Comparison of ENCODE assay signal across 9 cellular contexts in genomic region chr10:103845983-103846382, GRCh38. TPM values are rescaled to one million over a fixed set of nuclear protein-coding genes. Genes with fewer than 3 reads are reported as not detected.
DNase-seq lines count a peak whose midpoint lies in the region; ATAC-seq and TF ChIP-seq lines count a peak whose summit lies in the region.
"Had no signal": no experiment of that assay in that cellular context is flagged by ENCODE, and none has a peak within 500 bp of the region (broad histone marks: within the 10 kb centered on the region; RNA-seq: fewer than 3 reads in every experiment).

No MANE protein-coding gene starts in this region.

- H3K9me3 ChIP-seq in right cardiac atrium (ENCODE audit: control insufficient read depth, low read length) (no peaks in the 10 kb centered on the region), transverse colon (no peaks in the 10 kb centered on the region)

- H3K27me3 ChIP-seq in right cardiac atrium (ENCODE audit: control insufficient read depth, insufficient read depth), result no peaks in the 10 kb centered on the region
- no peaks in the 10 kb centered on the region for H3K27me3 ChIP-seq in transverse colon

- TF ChIP-seq CTCF in transverse colon (IDR thresholded peaks at IDR 0.05), result no peak

- peak; percentile 26 for DNase-seq in activated naive CD4-positive, alpha-beta T cell treated with Interleukin-2 at 50 U/mL for 16 hours
- DNase-seq in activated naive CD4-positive, alpha-beta T cell treated with anti-CD3 and anti-CD28 coated beads, Interleukin-2, amount 50 U/mL, for 16 hours, result no peak
- peak; percentile 43 for DNase-seq in activated CD4-positive, alpha-beta T cell treated with anti-CD3 and anti-CD28 coated beads for 48 hours
- DNase-seq in right cardiac atrium (peak; percentile 44 to 72 (median 68)), transverse colon (peak; percentile 57), OCI-M2 (lab: John Stamatoyannopoulos, UW; ENCODE audit: unreplicated experiment) (no peak), NCI-H524 (lab: John Stamatoyannopoulos, UW) (no peak)
- DNase-seq: PC-3 had no signal

- in situ Hi-C loops in transverse colon (cut with MboI; ENCODE audit: low pct_ligation_motif_present in 1 of 4, low pct_unique_long_range_greater_than_20kb in 1 of 4, low sequenced_read_pairs in 3 of 4), result no loop called here

- 52% methylated on average over 5 of the region's 5 CpGs for WGBS in right cardiac atrium
- WGBS in transverse colon (ENCODE audit: low coverage in 1 of 2), 2 donors, result 21 to 50% methylated on average over 2 to 5 of the region's 5 CpGs

- intact Hi-C loops in right cardiac atrium (cut with DNase I) (no loop called here), transverse colon (cut with DNase I; ENCODE audit: low total_unique reads) (no loop called here)

- ATAC-seq in right cardiac atrium (peak in 1 of 2 donors; percentile 53), HG02798 (IDR thresholded peaks at IDR 0.05; ENCODE audit: poor library complexity, unreplicated experiment) (no peak)
- ATAC-seq: PC-3 had no signal

- no peaks in the 10 kb centered on the region for H3K36me3 ChIP-seq in transverse colon

- no peak overlapping the region for H3K4me3 ChIP-seq in right cardiac atrium (ENCODE audit: low read length)
- H3K4me3 ChIP-seq in transverse colon, result no peak overlapping the region

- H3K27ac ChIP-seq in right cardiac atrium (ENCODE audit: low read length) (no peak overlapping the region), transverse colon (peak overlapping the region; percentile 2 to 54 (median 39))

- H3K4me1 ChIP-seq in right cardiac atrium (ENCODE audit: control insufficient read depth, insufficient read depth, low read length), result peaks cover 34% of the 10 kb centered on the region
- H3K4me1 ChIP-seq in transverse colon, result peaks cover 36 to 75% (median 59%) of the 10 kb centered on the region in 4 donors

- no peak for TF ChIP-seq POLR2A in transverse colon (IDR thresholded peaks at IDR 0.05)

- TF ChIP-seq EP300 in transverse colon (IDR thresholded peaks at IDR 0.05; ENCODE audit: low read depth), result no peak

RNA-seq across cellular contexts. Expression of gene SH3PXD2A, which starts 9.4 kb away (rescaled TPM):
- total RNA-seq in right cardiac atrium, result 10 to 100 TPM; 30.2 to 31.7 (median 31.0) TPM
- polyA plus RNA-seq in right cardiac atrium, result 13.5 TPM
- 10 to 100 TPM; 26.5 to 56.9 (median 33.3) TPM for total RNA-seq in transverse colon

Comparison
In these comparisons a context has a peak if more than half of its experiments do, and no peak if none do; other contexts are left out.
1. DNase-seq: peak in activated naive CD4-positive, alpha-beta T cell treated with Interleukin-2 at 50 U/mL for 16 hours (single experiment), activated CD4-positive, alpha-beta T cell treated with anti-CD3 and anti-CD28 coated beads for 48 hours (single experiment), right cardiac atrium (3 of 3) and transverse colon (single experiment); none in activated naive CD4-positive, alpha-beta T cell treated with anti-CD3 and anti-CD28 coated beads, Interleukin-2, amount 50 U/mL, for 16 hours (single experiment), OCI-M2 (single experiment) and NCI-H524 (0 of 2).